ENCODE assay signal across 8 cellular contexts in genomic region chr6:149567194-149567586, GRCh38. TPM values are rescaled to one million over a fixed set of nuclear protein-coding genes. Genes with fewer than 3 reads are reported as not detected.
DNase-seq lines count a peak whose midpoint lies in the region; TF ChIP-seq lines count a peak whose summit lies in the region.

No MANE protein-coding gene starts in this region.

- WGBS in sigmoid colon, 2 donors, result 8 to 26% methylated on average over 12 of the region's 12 CpGs

- H3K27ac ChIP-seq in Peyer's patch, result peak overlapping the region; percentile 88 to 93 (median 92)
- peak overlapping the region; percentile 86 for H3K27ac ChIP-seq in fibroblast of lung (ENCODE audit: insufficient read depth, low read length)
- peak overlapping the region; percentile 94 to 99 (median 96) for H3K27ac ChIP-seq in sigmoid colon

- TF ChIP-seq EP300 in sigmoid colon (IDR thresholded peaks at IDR 0.05), result no peak

- H3K9ac ChIP-seq in fibroblast of lung (ENCODE audit: insufficient read depth, low read length), result peak overlapping the region; percentile 92

- DNase-seq in GM12864 (ENCODE audit: low read depth), result no peak
- DNase-seq in Peyer's patch, result no peak
- no peak for DNase-seq in fibroblast of lung (ENCODE audit: low read depth in 2 of 2)
- DNase-seq in sigmoid colon, result no peak
- DNase-seq in stimulated activated CD4-positive, alpha-beta T cell treated with anti-CD3 and anti-CD28 coated beads, Interleukin-1b, Interleukin-23, amount 100 ng/mL, for 48 hours, result no peak
- DNase-seq in C1 segment of cervical spinal cord (lab: John Stamatoyannopoulos, UW), result no peak
- no peak for DNase-seq in NCI-H1436 (lab: John Stamatoyannopoulos, UW)
- no peak for DNase-seq in SK-N-DZ (ENCODE audit: low spot score)

- peaks cover 18% of the 10 kb centered on the region for H3K79me2 ChIP-seq in fibroblast of lung (ENCODE audit: control insufficient read depth, insufficient read depth, low read length)

- H3K4me1 ChIP-seq in Peyer's patch (peaks cover 0 to 18% (median 7%) of the 10 kb centered on the region in 4 donors), fibroblast of lung (ENCODE audit: control insufficient read depth, extremely low read depth, insufficient read depth, low read length) (peaks cover 10% of the 10 kb centered on the region), sigmoid colon (peaks cover 0 to 16% (median 12%) of the 10 kb centered on the region in 4 donors)

- intact Hi-C loops in sigmoid colon (cut with DNase I), result loop anchor here (2.0 to 10.0 kb wide), 4 partner anchors 22 to 178 kb away; partner anchors contain the start of genes LATS1, NUP43 and PCMT1

- peak overlapping the region; percentile 99 for H3K4me3 ChIP-seq in GM12864 (ENCODE audit: low read depth, low read length)
- H3K4me3 ChIP-seq in Peyer's patch, result peak overlapping the region; percentile 75 to 96 (median 92)
- H3K4me3 ChIP-seq in fibroblast of lung (replicated peaks in 1 of 4; ENCODE audit: control extremely low read depth in 1 of 4, insufficient read depth in 1 of 4, low read depth in 3 of 4, low read length in 4 of 4), result peak overlapping the region; percentile 77 to 99 (median 92)
- H3K4me3 ChIP-seq in sigmoid colon, result peak overlapping the region; percentile 83 to 100 (median 94)

- H3K9me3 ChIP-seq in Peyer's patch (no peaks in the 10 kb centered on the region), fibroblast of lung (ENCODE audit: control insufficient read depth, insufficient read depth, low read depth, low read length) (no peaks in the 10 kb centered on the region), sigmoid colon (no peaks in the 10 kb centered on the region)

- TF ChIP-seq POLR2A in Peyer's patch (IDR thresholded peaks at IDR 0.05) (no peak), sigmoid colon (IDR thresholded peaks at IDR 0.05) (no peak)

- H3K36me3 ChIP-seq in Peyer's patch (no peaks in the 10 kb centered on the region), fibroblast of lung (ENCODE audit: control insufficient read depth, insufficient read depth, low read length) (no peaks in the 10 kb centered on the region), sigmoid colon (no peaks in the 10 kb centered on the region)

- peak overlapping the region; percentile 92 for H2AFZ ChIP-seq in fibroblast of lung (ENCODE audit: low read length)

- TF ChIP-seq CTCF in GM12864 (IDR thresholded peaks at IDR 0.05; ENCODE audit: low read depth, low read length, missing control alignments) (no peak), Peyer's patch (IDR thresholded peaks at IDR 0.05) (no peak), fibroblast of lung (conservative IDR thresholded peaks at IDR 0.05 in 1 of 2, IDR thresholded peaks at IDR 0.05 in 1 of 2; ENCODE audit: low read depth in 1 of 2, low read length in 2 of 2) (no peak), sigmoid colon (IDR thresholded peaks at IDR 0.05) (no peak)

- peak overlapping the region; percentile 72 for H3K4me2 ChIP-seq in fibroblast of lung (ENCODE audit: extremely low read depth, insufficient read depth, low read length)

- no peaks in the 10 kb centered on the region for H4K20me1 ChIP-seq in fibroblast of lung (ENCODE audit: control insufficient read depth, extremely low read depth, insufficient read depth, low read length)

- H3K27me3 ChIP-seq in Peyer's patch (no peaks in the 10 kb centered on the region), fibroblast of lung (ENCODE audit: control insufficient read depth, insufficient read depth, low read length) (no peaks in the 10 kb centered on the region), sigmoid colon (no peaks in the 10 kb centered on the region)

RNA-seq across cellular contexts. Expression of gene GINM1, which starts 1.0 kb away (rescaled TPM):
- total RNA-seq in Peyer's patch, result 10 to 100 TPM; 23.1 to 36.6 (median 26.7) TPM
- total RNA-seq in fibroblast of lung, result 53.8 and 56.8 TPM in 2 replicates
- polyA plus RNA-seq in fibroblast of lung, result 54.7 and 91.1 TPM in 2 replicates
- 43.6 and 69.1 TPM in 2 replicates for polyA plus RNA-seq in fibroblast of lung (2012)
- polyA minus RNA-seq in fibroblast of lung (ENCODE audit: low replicate concordance), result 1.8 and 10.0 TPM in 2 replicates
- total RNA-seq in sigmoid colon, result 10 to 100 TPM; 61.6 to 82.4 (median 74.4) TPM
- polyA plus RNA-seq in sigmoid colon, result 10 to 100 TPM; 15.5 to 32.6 (median 27.0) TPM
- 15.0 and 23.5 TPM in 2 replicates for polyA plus RNA-seq in SK-N-DZ (2014; cell fraction: cytosol; rRNA removed)
- polyA plus RNA-seq in SK-N-DZ (2014; cell fraction: nucleus; rRNA removed), result 9.7 and 9.9 TPM in 2 replicates

RNA-seq across cellular contexts. Expression of gene PPIL4, which starts 21.3 kb away (rescaled TPM):
- 10 to 100 TPM; 15.8 to 28.9 (median 20.5) TPM for total RNA-seq in Peyer's patch
- 37.5 and 41.1 TPM in 2 replicates for total RNA-seq in fibroblast of lung
- 15.2 and 15.9 TPM in 2 replicates for polyA plus RNA-seq in fibroblast of lung
- 24.6 and 27.5 TPM in 2 replicates for polyA plus RNA-seq in fibroblast of lung (2012)
- 0.78 TPM in 1 of 2 replicates, not detected in the other for polyA minus RNA-seq in fibroblast of lung (ENCODE audit: low replicate concordance)
- total RNA-seq in sigmoid colon, result 10 to 100 TPM; 31.3 to 35.0 (median 31.9) TPM
- 10 to 100 TPM; 15.6 to 18.6 (median 17.6) TPM for polyA plus RNA-seq in sigmoid colon
- 24.4 and 33.2 TPM in 2 replicates for polyA plus RNA-seq in SK-N-DZ (2014; cell fraction: cytosol; rRNA removed)
- polyA plus RNA-seq in SK-N-DZ (2014; cell fraction: nucleus; rRNA removed), result 19.3 and 20.2 TPM in 2 replicates
